Comparison of ENCODE assay signal across 8 cellular contexts in the genomic region with DNA sequence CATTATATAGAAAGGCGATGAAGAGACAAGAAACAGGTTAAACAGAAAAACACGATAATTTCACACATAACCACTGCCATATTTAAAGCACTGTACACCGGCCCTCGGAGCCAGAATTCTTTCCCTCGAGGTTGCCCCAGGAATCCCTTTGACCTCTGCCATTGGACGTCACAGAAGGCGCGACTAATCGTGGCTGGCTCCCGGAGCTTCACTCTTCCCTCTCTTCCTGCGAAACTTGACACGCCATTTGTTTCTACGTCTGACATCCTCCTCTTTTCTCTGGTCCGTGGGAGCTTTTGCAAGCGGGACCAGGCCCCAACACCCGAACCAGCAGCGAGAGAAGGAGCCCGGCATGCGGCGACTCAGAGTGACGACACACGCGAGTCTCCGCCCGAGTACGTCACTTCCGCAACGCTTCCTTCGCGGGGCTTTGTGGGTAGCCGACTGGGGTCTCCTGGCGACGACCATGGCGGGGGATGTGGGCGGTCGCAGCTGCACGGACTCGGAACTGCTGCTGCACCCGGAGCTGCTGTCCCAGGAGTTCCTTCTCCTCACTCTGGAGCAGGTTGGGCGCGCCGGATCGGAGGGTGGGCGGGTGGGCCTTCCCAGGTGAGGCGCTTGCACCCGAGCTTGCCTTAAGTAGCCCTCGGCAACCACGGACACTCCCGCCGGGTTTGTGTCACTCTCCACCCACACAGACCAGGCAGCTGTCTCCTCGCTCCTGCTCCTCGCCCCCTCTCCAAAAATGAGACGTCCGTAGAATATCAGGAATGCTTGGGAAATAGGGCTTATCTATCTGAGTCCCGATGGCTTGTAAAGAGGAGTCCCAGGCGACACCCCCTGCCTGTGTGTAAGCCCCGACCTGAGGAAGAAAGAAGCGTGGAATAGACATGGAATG. TPM values are rescaled to one million over a fixed set of nuclear protein-coding genes. Genes with fewer than 3 reads are reported as not detected.
A peak's percentile ranks its signal among the peaks of the same experiment; 100 is the strongest.
DNase-seq lines count a peak whose midpoint lies in the region; ATAC-seq and TF ChIP-seq lines count a peak whose summit lies in the region.

A gene (plus strand): TSS at position 419 of the 898 bp plus-strand sequence. CDS start 48 bp downstream, at position 467.

- H3K36me3 ChIP-seq in prostate gland, result no peaks in the 10 kb centered on the region

- peak within 1 kb of the TSS; percentile 93 to 95 for H3K27ac ChIP-seq in prostate gland

- WGBS in prostate gland, result under 1% methylated on average over 57 of the region's 58 CpGs

- peak in 1 of 4 experiments; percentile 17 for TF ChIP-seq CTCF in prostate gland (IDR thresholded peaks at IDR 0.05)

- ATAC-seq in HG02884 (IDR thresholded peaks at IDR 0.05; ENCODE audit: unreplicated experiment) (peak; percentile 90), left ventricle myocardium superior (peak; percentile 93)

- DNase-seq in NCI-H1694 (lab: John Stamatoyannopoulos, UW), result peak; percentile 84
- peak; percentile 77 for DNase-seq in amniotic epithelial cell (ENCODE audit: low read depth)
- peak; percentile 91 for DNase-seq in left ventricle myocardium superior
- peak; percentile 74 for DNase-seq in prostate gland (ENCODE audit: low spot score)
- peak; percentile 89 for DNase-seq in ureter (ENCODE audit: low spot score)

- H3K9me3 ChIP-seq in prostate gland, result no peaks in the 10 kb centered on the region

- peak; percentile 57 for TF ChIP-seq POLR2A in GM15510 (IDR thresholded peaks at IDR 0.05; ENCODE audit: borderline replicate concordance, extremely low read depth, insufficient read length)
- TF ChIP-seq POLR2A in prostate gland (IDR thresholded peaks at IDR 0.05), result no peak

- H3K27me3 ChIP-seq in prostate gland (replicated peaks; ENCODE audit: insufficient read depth), result no peaks in the 10 kb centered on the region

- H3K4me1 ChIP-seq in prostate gland (replicated peaks), result peaks cover 7% of the 10 kb centered on the region

- intact Hi-C loops in T-helper 1 cell treated with Interleukin-12 subunit alpha and Interleukin-12 subunit beta and Interleukin-4 antibody, amounts not matched to agents 30 ng/mL and 1 ng/mL, for 36 hours (cut with micrococcal nuclease), result loop anchor here (1.0 to 10.0 kb wide), 8 partner anchors 8 to 857 kb away; a partner anchor contains a TSS
- intact Hi-C loops in left ventricle myocardium superior (cut with micrococcal nuclease), result no loop called here
- intact Hi-C loops in prostate gland (cut with DNase I), result no loop called here

- H3K4me3 ChIP-seq in prostate gland, result peak within 1 kb of the TSS; percentile 73 to 86

RNA-seq across cellular contexts. Expression of the gene that starts here (rescaled TPM):
- 18.5 and 20.1 TPM in 2 replicates for total RNA-seq in T-helper 1 cell treated with Interleukin-12 subunit alpha and Interleukin-12 subunit beta and Interleukin-4 antibody, amounts not matched to agents 30 ng/mL and 1 ng/mL, for 36 hours
- total RNA-seq in left ventricle myocardium superior (18.6 TPM), prostate gland (10 to 100 TPM; 13.1 to 26.2 TPM), ureter (17.1 TPM)

Comparison
In these comparisons a context has a peak if more than half of its experiments do, and no peak if none do; other contexts are left out.
1. Peak in every context shown above with its lines: DNase-seq, ATAC-seq, H3K4me3 ChIP-seq and H3K27ac ChIP-seq.